In genomic region chr22:23503736-23504440, GRCh38 we compare ENCODE assay signal across 2 cellular contexts.
TF ChIP-seq lines count a peak whose summit lies in the region.

No MANE protein-coding gene starts in this region.

TF ChIP-seq in SK-N-SH, 30 proteins besides CTCF, POLR2A, EP300 and RAD21 (continued from another document):
- TF ChIP-seq USF1 (IDR thresholded peaks at IDR 0.05; ENCODE audit: borderline replicate concordance, low read depth) (no peak), TCF12 (IDR thresholded peaks at IDR 0.05) (no peak), RCOR1 (IDR thresholded peaks at IDR 0.05; ENCODE audit: low read length) (no peak), GATA2 (CRISPR knock-in tag; IDR thresholded peaks at IDR 0.05) (no peak)
- TF ChIP-seq, protein P1, sequence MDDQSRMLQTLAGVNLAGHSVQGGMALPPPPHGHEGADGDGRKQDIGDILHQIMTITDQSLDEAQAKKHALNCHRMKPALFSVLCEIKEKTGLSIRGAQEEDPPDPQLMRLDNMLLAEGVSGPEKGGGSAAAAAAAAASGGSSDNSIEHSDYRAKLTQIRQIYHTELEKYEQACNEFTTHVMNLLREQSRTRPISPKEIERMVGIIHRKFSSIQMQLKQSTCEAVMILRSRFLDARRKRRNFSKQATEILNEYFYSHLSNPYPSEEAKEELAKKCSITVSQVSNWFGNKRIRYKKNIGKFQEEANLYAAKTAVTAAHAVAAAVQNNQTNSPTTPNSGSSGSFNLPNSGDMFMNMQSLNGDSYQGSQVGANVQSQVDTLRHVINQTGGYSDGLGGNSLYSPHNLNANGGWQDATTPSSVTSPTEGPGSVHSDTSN (IDR thresholded peaks at IDR 0.05): no peak

TF ChIP-seq in SK-N-SH treated with all-trans-retinoic acid at 6 μM for 48 hours, 23 proteins besides CTCF, POLR2A, EP300 and RAD21 (continued from another document):
- TF ChIP-seq CREB5 (CRISPR knock-in tag; IDR thresholded peaks at IDR 0.05; ENCODE audit: low read depth) (no peak), ZC3H10 (CRISPR knock-in tag; IDR thresholded peaks at IDR 0.05) (no peak)
